ENCODE assay signal across 17 cellular contexts in genomic region chr18:27073404-27073830, GRCh38.
DNase-seq lines count a peak whose midpoint lies in the region; ATAC-seq and TF ChIP-seq lines count a peak whose summit lies in the region.
"Had no signal": no experiment of that assay in that cellular context is flagged by ENCODE, and none has a peak within 500 bp of the region (broad histone marks: within the 10 kb centered on the region; RNA-seq: fewer than 3 reads in every experiment).

No MANE protein-coding gene starts in this region.

- no peaks in the 10 kb centered on the region for H3K36me3 ChIP-seq in OCI-LY3 (replicated peaks; ENCODE audit: low read depth, low read length)
- H3K36me3 ChIP-seq: heart left ventricle had no signal

- intact Hi-C loops in MCF 10A (cut with micrococcal nuclease): no loop called here

- TF ChIP-seq CTCF in OCI-LY3 (IDR thresholded peaks at IDR 0.05; ENCODE audit: low read depth, low read length) (no peak), osteocyte (IDR thresholded peaks at IDR 0.05) (no peak), MCF 10A (IDR thresholded peaks at IDR 0.05; ENCODE audit: unreplicated experiment) (no peak)

- peaks cover 26% of the 10 kb centered on the region for H3K4me1 ChIP-seq in OCI-LY3 (ENCODE audit: low read length)
- H3K4me1 ChIP-seq: heart left ventricle, psoas muscle had no signal

- peak; percentile 95 for ATAC-seq in GM18520 (IDR thresholded peaks at IDR 0.05; ENCODE audit: unreplicated experiment)
- ATAC-seq in GM21447 (IDR thresholded peaks at IDR 0.05; ENCODE audit: unreplicated experiment): peak; percentile 81
- ATAC-seq in HG03045 (IDR thresholded peaks at IDR 0.05; ENCODE audit: unreplicated experiment): peak; percentile 98
- ATAC-seq: heart left ventricle, psoas muscle had no signal

- peak overlapping the region; percentile 55 for H3K4me3 ChIP-seq in OCI-LY3 (ENCODE audit: low read length)
- H3K4me3 ChIP-seq: heart left ventricle, psoas muscle had no signal

- H3K4me1 Mint-ChIP-seq in osteocyte (ENCODE audit: unreplicated experiment) (no peaks in the 10 kb centered on the region), MCF 10A (ENCODE audit: insufficient read depth, unreplicated experiment) (no peaks in the 10 kb centered on the region)
- H3K4me1 Mint-ChIP-seq: CD14-positive monocyte had no signal

- CTCF ChIA-PET in MCF 10A (lab: Yijun Ruan, JAX): no interaction called here

- H3K27ac Mint-ChIP-seq in osteocyte (ENCODE audit: unreplicated experiment) (no peak overlapping the region), MCF 10A (ENCODE audit: low read depth, unreplicated experiment) (no peak overlapping the region)
- H3K27ac Mint-ChIP-seq: CD14-positive monocyte, HFFc6 had no signal

- H3K36me3 Mint-ChIP-seq in osteocyte (ENCODE audit: unreplicated experiment) (no peaks in the 10 kb centered on the region), MCF 10A (ENCODE audit: insufficient read depth, unreplicated experiment) (no peaks in the 10 kb centered on the region)
- H3K36me3 Mint-ChIP-seq: CD14-positive monocyte had no signal

- BruUV-seq in MCF 10A (replicated peaks; lab: Mats Ljungman, UMichigan): no TSS peak

- H3K27me3 ChIP-seq in OCI-LY3 (ENCODE audit: low read depth, low read length): no peaks in the 10 kb centered on the region
- H3K27me3 ChIP-seq: heart left ventricle had no signal

- H3K9me3 Mint-ChIP-seq in osteocyte (ENCODE audit: unreplicated experiment) (no peaks in the 10 kb centered on the region), MCF 10A (ENCODE audit: unreplicated experiment) (no peaks in the 10 kb centered on the region)

- no peak for DNase-seq in globus pallidus (ENCODE audit: low spot score)
- DNase-seq in osteocyte (ENCODE audit: extremely low spot score, unreplicated experiment): no peak
- no peak for DNase-seq in HK-2 (ENCODE audit: unreplicated experiment)
- no peak for DNase-seq in MCF 10A (ENCODE audit: unreplicated experiment)
- DNase-seq: activated CD8-positive, alpha-beta memory T cell treated with anti-CD3 and anti-CD28 coated beads for 24 hours; GF-D8; heart left ventricle; HFFc6; mesendoderm; NCI-H524 treated with DMSO at 0.1 percent for 48 hours; psoas muscle; stimulated activated CD4-positive, alpha-beta T cell treated with anti-CD3 and anti-CD28 coated beads, Interleukin-4, amount 100 ng/mL, for 4 hours had no signal

- no peaks in the 10 kb centered on the region for H3K9me3 ChIP-seq in OCI-LY3 (ENCODE audit: insufficient read depth, low read length)
- H3K9me3 ChIP-seq: heart left ventricle, psoas muscle had no signal

- peak overlapping the region; percentile 70 for H3K4me2 ChIP-seq in OCI-LY3 (ENCODE audit: low read length)

- H3K4me3 Mint-ChIP-seq in osteocyte (ENCODE audit: unreplicated experiment): no peak overlapping the region
- H3K4me3 Mint-ChIP-seq in MCF 10A (ENCODE audit: unreplicated experiment): no peak overlapping the region
- H3K4me3 Mint-ChIP-seq: CD14-positive monocyte, HFFc6 had no signal

- peaks cover 7% of the 10 kb centered on the region for H3K27me3 Mint-ChIP-seq in osteocyte (ENCODE audit: unreplicated experiment)
- no peaks in the 10 kb centered on the region for H3K27me3 Mint-ChIP-seq in MCF 10A (ENCODE audit: insufficient read depth, unreplicated experiment)

- H3K79me2 ChIP-seq in OCI-LY3 (ENCODE audit: low read length): no peaks in the 10 kb centered on the region

- POLR2A ChIA-PET in MCF 10A (lab: Yijun Ruan, JAX): interaction anchor here (0.7 kb wide), 1 partner anchor 456 kb away, joined by 4 read pairs; no protein-coding TSS in a partner anchor

- peak overlapping the region; percentile 53 for H3K27ac ChIP-seq in OCI-LY3 (ENCODE audit: low read length)
- H3K27ac ChIP-seq: heart left ventricle, psoas muscle had no signal

- H2AFZ ChIP-seq in OCI-LY3 (ENCODE audit: low read depth, low read length): 0 out of 2 replicates have a peak overlapping the region, but pooled peaks have one; percentile 53

- H3K9ac ChIP-seq in OCI-LY3 (ENCODE audit: low read length): peak overlapping the region; percentile 35

- no peaks in the 10 kb centered on the region for H4K20me1 ChIP-seq in OCI-LY3 (ENCODE audit: insufficient read depth, low read length)
